Comparison of ENCODE assay signal across 1 cellular context in genomic region chr2:64922482-64923384, GRCh38.
TF ChIP-seq lines count a peak whose summit lies in the region.

No MANE protein-coding gene starts in this region.

TF ChIP-seq in HepG2, 621 proteins besides CTCF, POLR2A, EP300 and RAD21 (continued from another document and continues in another):
- TF ChIP-seq ZNF275 (CRISPR knock-in tag; IDR thresholded peaks at IDR 0.05; ENCODE audit: borderline replicate concordance) (no peak; the same call in 1 of the 2 replicates), ZBTB8A (CRISPR knock-in tag; IDR thresholded peaks at IDR 0.05; ENCODE audit: borderline replicate concordance, low read depth) (0 out of 2 replicates have a peak, but pooled peaks have one; percentile 16), MTA3 (CRISPR knock-in tag; IDR thresholded peaks at IDR 0.05) (no peak), HDAC6 (IDR thresholded peaks at IDR 0.05; ENCODE audit: low read depth, low read length) (no peak), THAP9 (CRISPR knock-in tag; IDR thresholded peaks at IDR 0.05; ENCODE audit: borderline replicate concordance) (peak; percentile 64; the same call in 1 of the 2 replicates), LRRFIP1 (CRISPR knock-in tag; conservative IDR thresholded peaks at IDR 0.05) (no peak), ATF5 (CRISPR knock-in tag; IDR thresholded peaks at IDR 0.05; ENCODE audit: low read depth) (no peak), ZNF354B (CRISPR knock-in tag; IDR thresholded peaks at IDR 0.05) (0 out of 2 replicates have a peak, but pooled peaks have one; percentile 39), ZNF839 (CRISPR knock-in tag; IDR thresholded peaks at IDR 0.05; ENCODE audit: borderline replicate concordance) (no peak), CCAR2 (optimal IDR thresholded peaks at IDR 0.05; ENCODE audit: low read depth, low read length) (no peak), ZNF687 (CRISPR knock-in tag; IDR thresholded peaks at IDR 0.05) (peak; percentile 44), FOSL1 (CRISPR knock-in tag; IDR thresholded peaks at IDR 0.05; ENCODE audit: borderline replicate concordance) (no peak), SCMH1 (CRISPR knock-in tag; IDR thresholded peaks at IDR 0.05; ENCODE audit: borderline replicate concordance) (no peak), DPF2 (CRISPR knock-in tag; IDR thresholded peaks at IDR 0.05; ENCODE audit: borderline replicate concordance, low read depth) (no peak), ZNF879 (CRISPR knock-in tag; IDR thresholded peaks at IDR 0.05) (no peak), ZNF264 (CRISPR knock-in tag; IDR thresholded peaks at IDR 0.05) (no peak; the same call in 1 of the 2 replicates), HNRNPL (IDR thresholded peaks at IDR 0.05; ENCODE audit: low read depth, low read length) (no peak), XRCC5 (optimal IDR thresholded peaks at IDR 0.05; ENCODE audit: low read length) (peak; percentile 63), GMEB1 (CRISPR knock-in tag; IDR thresholded peaks at IDR 0.05; ENCODE audit: borderline replicate concordance) (peak; percentile 59; the same call in 1 of the 2 replicates), ZBTB34 (CRISPR knock-in tag; IDR thresholded peaks at IDR 0.05) (peak; percentile 76; the same call in 1 of the 2 replicates), ZNF672 (CRISPR knock-in tag; IDR thresholded peaks at IDR 0.05) (no peak), ZC3H13 (CRISPR knock-in tag; IDR thresholded peaks at IDR 0.05) (no peak), DRAP1 (CRISPR knock-in tag; IDR thresholded peaks at IDR 0.05) (peak; percentile 31; the same call in 1 of the 2 replicates), PPARG (CRISPR knock-in tag; conservative IDR thresholded peaks at IDR 0.05) (0 out of 2 replicates have a peak, but pooled peaks have one; percentile 10), GLMP (CRISPR knock-in tag; IDR thresholded peaks at IDR 0.05; ENCODE audit: borderline replicate concordance) (no peak), RNF2 (conservative IDR thresholded peaks at IDR 0.05; ENCODE audit: low read depth) (no peak), HNRNPUL1 (IDR thresholded peaks at IDR 0.05; ENCODE audit: low read depth, low read length) (no peak), TEAD3 (CRISPR knock-in tag; optimal IDR thresholded peaks at IDR 0.05; ENCODE audit: borderline replicate concordance) (peak; percentile 54), ZNF260 (CRISPR knock-in tag; IDR thresholded peaks at IDR 0.05; ENCODE audit: borderline replicate concordance, low read depth) (no peak), UBTF (CRISPR knock-in tag; IDR thresholded peaks at IDR 0.05) (no peak; the same call in 1 of the 2 replicates), CC2D1A (CRISPR knock-in tag; IDR thresholded peaks at IDR 0.05) (no peak), ZNF432 (CRISPR knock-in tag; IDR thresholded peaks at IDR 0.05; ENCODE audit: borderline replicate concordance) (no peak), HHEX (CRISPR knock-in tag; IDR thresholded peaks at IDR 0.05) (no peak), ZNF703 (CRISPR knock-in tag; IDR thresholded peaks at IDR 0.05; ENCODE audit: borderline replicate concordance) (0 out of 2 replicates have a peak, but pooled peaks have one; percentile 52), TFDP1 (CRISPR knock-in tag; IDR thresholded peaks at IDR 0.05; ENCODE audit: borderline replicate concordance) (no peak), TCF7L2 (IDR thresholded peaks at IDR 0.05; ENCODE audit: low read depth, low read length) (peak; percentile 86)
